ENCODE assay signal across 24 cellular contexts in genomic region chr1:160810486-160810885, GRCh38. TPM values are rescaled to one million over a fixed set of nuclear protein-coding genes. Genes with fewer than 3 reads are reported as not detected.
"Had no signal": no experiment of that assay in that cellular context is flagged by ENCODE, and none has a peak within 500 bp of the region (broad histone marks: within the 10 kb centered on the region; RNA-seq: fewer than 3 reads in every experiment).

No MANE protein-coding gene starts in this region.

- DNase-seq: activated CD4-positive, alpha-beta T cell treated with anti-CD3 and anti-CD28 coated beads for 1 hour; activated CD4-positive, alpha-beta T cell treated with anti-CD3 and anti-CD28 coated beads, Interleukin-2, amount 50 U/mL, for 1 hour; activated gamma-delta T cell treated with Interleukin-2 at 50 U/mL for 16 hours; activated T-cell treated with anti-CD3 and anti-CD28 coated beads, Interleukin-2, amount 50 U/mL, for 1 hour; adrenal gland; central memory CD4-positive, alpha-beta T cell; dorsolateral prefrontal cortex; hippocampal formation; left ventricle myocardium superior; mammary epithelial cell; natural killer cell; psoas muscle; stimulated activated CD4-positive, alpha-beta T cell treated with anti-CD3 and anti-CD28 coated beads, Interleukin-4, amount 100 ng/mL, for 24 hours; substantia nigra; tibial artery had no signal

- H3K4me3 Mint-ChIP-seq: activated naive CD4-positive, alpha-beta T cell treated with anti-CD3 and anti-CD28 coated beads, Interleukin-2, amount 50 U/mL, for 24 hours; natural killer cell; stimulated activated naive CD8-positive, alpha-beta T cell treated with anti-CD3 and anti-CD28 coated beads, Interleukin-15, Interleukin-2, amounts not matched to agents 100 ng/mL and 50 ng/mL, for 24 hours; T-helper 2 cell treated with Interferon-gamma antibody and Interleukin-4, amounts not matched to agents 5 μg/mL and 100 μg/mL, for 36 hours had no signal

- H3K27ac Mint-ChIP-seq: T-helper 2 cell treated with Interferon-gamma antibody and Interleukin-4, amounts not matched to agents 5 μg/mL and 100 μg/mL, for 36 hours had no signal

- H3K36me3 ChIP-seq: adrenal gland, ascending aorta, esophagus muscularis mucosa, right atrium auricular region, tibial artery had no signal

- H3K4me3 ChIP-seq: adrenal gland, ascending aorta, dorsolateral prefrontal cortex, esophagus muscularis mucosa, psoas muscle, right atrium auricular region, tibial artery had no signal

- H3K27me3 Mint-ChIP-seq: activated naive CD4-positive, alpha-beta T cell treated with anti-CD3 and anti-CD28 coated beads, Interleukin-2, amount 50 U/mL, for 24 hours; stimulated activated naive CD8-positive, alpha-beta T cell treated with anti-CD3 and anti-CD28 coated beads, Interleukin-15, Interleukin-2, amounts not matched to agents 100 ng/mL and 50 ng/mL, for 24 hours had no signal

- ATAC-seq: left ventricle myocardium superior, natural killer cell, psoas muscle had no signal

- H3K27ac ChIP-seq: adrenal gland, ascending aorta, dorsolateral prefrontal cortex, esophagus muscularis mucosa, psoas muscle, right atrium auricular region, tibial artery, VCaP had no signal

- H3K27me3 ChIP-seq: adrenal gland, ascending aorta, right atrium auricular region had no signal

- H3K4me1 ChIP-seq: adrenal gland, ascending aorta, esophagus muscularis mucosa, psoas muscle, right atrium auricular region, tibial artery had no signal

RNA-seq across cellular contexts. Expression of gene LY9, which starts 14.5 kb away (rescaled TPM):
- total RNA-seq: frontal cortex, left ventricle myocardium superior, mammary epithelial cell, osteocyte had no signal

RNA-seq across cellular contexts. Expression of gene CD244, which starts 52.2 kb away (rescaled TPM):
- total RNA-seq: ascending aorta, frontal cortex, mammary epithelial cell, osteocyte had no signal
